ENCODE assay signal across 13 cellular contexts in genomic region chr4:159273126-159273438, GRCh38.
A peak's percentile ranks its signal among the peaks of the same experiment; 100 is the strongest.
DNase-seq lines count a peak whose midpoint lies in the region; ATAC-seq and TF ChIP-seq lines count a peak whose summit lies in the region.
"Had no signal": no experiment of that assay in that cellular context is flagged by ENCODE, and none has a peak within 500 bp of the region (broad histone marks: within the 10 kb centered on the region; RNA-seq: fewer than 3 reads in every experiment).

No MANE protein-coding gene starts in this region.

- TF ChIP-seq EP300 in esophagus muscularis mucosa (IDR thresholded peaks at IDR 0.05) = no peak

- TF ChIP-seq POLR2A in esophagus muscularis mucosa (IDR thresholded peaks at IDR 0.05; ENCODE audit: low read depth) (no peak), Peyer's patch (IDR thresholded peaks at IDR 0.05) (no peak)

- H3K9me3 ChIP-seq in RWPE2 (ENCODE audit: severe bottlenecking) (peaks cover 1% of the 10 kb centered on the region), parathyroid adenoma (ENCODE audit: control insufficient read depth, low read length) (no peaks in the 10 kb centered on the region), esophagus muscularis mucosa (no peaks in the 10 kb centered on the region), Peyer's patch (no peaks in the 10 kb centered on the region)

- TF ChIP-seq CTCF in RWPE2 (IDR thresholded peaks at IDR 0.05; ENCODE audit: poor library complexity, severe bottlenecking) (no peak), fibroblast of mammary gland (conservative IDR thresholded peaks at IDR 0.05; ENCODE audit: control insufficient read depth, insufficient read depth, low read depth, low read length) (no peak), parathyroid adenoma (IDR thresholded peaks at IDR 0.05) (no peak), esophagus muscularis mucosa (IDR thresholded peaks at IDR 0.05) (no peak), Peyer's patch (IDR thresholded peaks at IDR 0.05) (no peak), GM10248 (IDR thresholded peaks at IDR 0.05; ENCODE audit: control extremely low read depth, extremely low read depth, low read depth, missing control alignments) (no peak)

- DNase-seq in ELR (ENCODE audit: low read depth) (peak; percentile 20), RWPE2 (ENCODE audit: low spot score) (no peak), fibroblast of mammary gland (ENCODE audit: low read depth) (peak; percentile 48), esophagus muscularis mucosa (ENCODE audit: extremely low spot score) (no peak), Peyer's patch (no peak), GM10248 (ENCODE audit: extremely low spot score) (no peak)
- DNase-seq in activated CD4-positive, alpha-beta T cell treated with anti-CD3 and anti-CD28 coated beads for 4 hours = no peak
- DNase-seq: activated CD4-positive, alpha-beta T cell treated with anti-CD3 and anti-CD28 coated beads for 36 hours; caudate nucleus; CD4-positive, CD25-positive, alpha-beta regulatory T cell; glutamatergic neuron; H9 had no signal

- no peak overlapping the region for H3K4me3 ChIP-seq in RWPE2 (ENCODE audit: severe bottlenecking)
- H3K4me3 ChIP-seq in fibroblast of mammary gland (ENCODE audit: control insufficient read depth, low read depth, low read length) = no peak overlapping the region
- H3K4me3 ChIP-seq in parathyroid adenoma (ENCODE audit: low read depth, low read length) = no peak overlapping the region
- no peak overlapping the region for H3K4me3 ChIP-seq in esophagus muscularis mucosa
- no peak overlapping the region for H3K4me3 ChIP-seq in Peyer's patch

- H3K27me3 ChIP-seq in RWPE2 (ENCODE audit: insufficient read depth, poor library complexity, severe bottlenecking) (no peaks in the 10 kb centered on the region), parathyroid adenoma (ENCODE audit: control insufficient read depth, insufficient read depth, low read length) (no peaks in the 10 kb centered on the region), esophagus muscularis mucosa (no peaks in the 10 kb centered on the region), Peyer's patch (no peaks in the 10 kb centered on the region)

- no peak overlapping the region for H3K9ac ChIP-seq in parathyroid adenoma

- intact Hi-C loops in esophagus muscularis mucosa (cut with DNase I) = no loop called here

- H3K36me3 ChIP-seq in RWPE2 (ENCODE audit: low read depth) (no peaks in the 10 kb centered on the region; the same call in 1 of the 2 replicates), parathyroid adenoma (ENCODE audit: control insufficient read depth, insufficient read depth, low read length) (no peaks in the 10 kb centered on the region), esophagus muscularis mucosa (no peaks in the 10 kb centered on the region), Peyer's patch (no peaks in the 10 kb centered on the region)

- H3K27ac ChIP-seq in RWPE2 (ENCODE audit: poor library complexity, severe bottlenecking) (peak overlapping the region; percentile 45), parathyroid adenoma (peak overlapping the region; percentile 22), esophagus muscularis mucosa (replicated peaks in 1 of 4) (no peak overlapping the region), Peyer's patch (no peak overlapping the region)

- H3K4me2 ChIP-seq in parathyroid adenoma (ENCODE audit: low read length) = no peak overlapping the region

- no peak for ATAC-seq in RWPE2 (ENCODE audit: low read depth)
- ATAC-seq: activated CD4-positive, alpha-beta T cell treated with anti-CD3 and anti-CD28 coated beads for 36 hours had no signal

- POLR2A ChIA-PET in GM10248 (lab: Yijun Ruan, JAX) = no interaction called here

- CTCF ChIA-PET in GM10248 (lab: Yijun Ruan, JAX) = no interaction called here

- H2AFZ ChIP-seq in parathyroid adenoma = no peak overlapping the region

- peaks cover 40% of the 10 kb centered on the region for H3K4me1 ChIP-seq in RWPE2 (ENCODE audit: insufficient read depth, poor library complexity, severe bottlenecking)
- H3K4me1 ChIP-seq in parathyroid adenoma = peaks cover 6% of the 10 kb centered on the region
- H3K4me1 ChIP-seq in esophagus muscularis mucosa = peaks cover 27 to 35% (median 30%) of the 10 kb centered on the region in 4 donors
- H3K4me1 ChIP-seq in Peyer's patch = peaks cover 0 to 19% (median 0%) of the 10 kb centered on the region in 4 donors

- no peaks in the 10 kb centered on the region for H3K79me2 ChIP-seq in parathyroid adenoma

Comparison
In these comparisons a context has a peak if more than half of its experiments do, and no peak if none do; other contexts are left out.
1. DNase-seq: peak in ELR (single experiment) and fibroblast of mammary gland (single experiment); none in RWPE2 (single experiment), esophagus muscularis mucosa (single experiment), Peyer's patch (0 of 3), activated CD4-positive, alpha-beta T cell treated with anti-CD3 and anti-CD28 coated beads for 4 hours (0 of 2) and GM10248 (single experiment).
2. H3K27ac ChIP-seq: peak in RWPE2 (single experiment) and parathyroid adenoma (single experiment); none in esophagus muscularis mucosa (0 of 4) and Peyer's patch (0 of 4).